ENCODE assay signal across 1 cellular context in genomic region chr9:5459289-5459829, GRCh38.
TF ChIP-seq lines count a peak whose summit lies in the region.

No MANE protein-coding gene starts in this region.

TF ChIP-seq in SK-N-SH treated with all-trans-retinoic acid at 6 μM for 48 hours, 23 proteins besides CTCF, POLR2A, EP300 and RAD21 (continued from another document):
- TF ChIP-seq TSHZ2 (CRISPR knock-in tag; IDR thresholded peaks at IDR 0.05) (no peak), ZFP3 (CRISPR knock-in tag; IDR thresholded peaks at IDR 0.05) (no peak)
